In the genomic region with DNA sequence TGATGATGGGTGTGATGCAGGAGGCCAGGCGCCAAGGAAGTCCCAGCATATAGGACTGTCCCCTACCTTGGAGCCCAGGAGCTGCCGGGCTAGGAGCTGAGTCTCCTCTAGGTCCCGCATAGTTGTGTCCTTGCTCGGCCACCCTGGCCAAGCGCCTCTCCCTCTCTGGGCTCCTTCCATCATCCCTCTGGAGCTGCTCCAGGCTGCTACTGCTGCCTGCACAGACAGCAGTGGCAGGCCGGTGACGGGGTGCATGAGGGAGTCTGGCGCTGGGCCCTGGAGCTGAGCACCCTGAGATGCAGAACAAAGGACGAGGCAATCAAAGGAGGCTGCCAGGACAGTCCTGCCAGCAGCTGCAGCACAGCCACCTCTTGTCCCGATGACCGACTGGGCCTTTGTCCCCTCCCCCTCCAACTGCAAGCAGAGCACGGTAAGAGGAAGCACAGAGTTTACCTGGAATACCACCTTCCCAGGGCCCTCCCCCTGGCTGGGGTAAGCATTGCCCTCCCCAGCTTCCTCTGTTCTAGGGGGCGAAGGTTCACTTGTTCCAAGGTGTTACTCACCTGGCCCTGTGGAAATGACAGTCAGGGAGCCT, we compare ENCODE assay signal across 25 cellular contexts. TPM values are rescaled to one million over a fixed set of nuclear protein-coding genes. Genes with fewer than 3 reads are reported as not detected.
DNase-seq lines count a peak whose midpoint lies in the region; ATAC-seq and TF ChIP-seq lines count a peak whose summit lies in the region.
"Had no signal": no experiment of that assay in that cellular context is flagged by ENCODE, and none has a peak within 500 bp of the region (broad histone marks: within the 10 kb centered on the region; RNA-seq: fewer than 3 reads in every experiment).

No MANE protein-coding gene starts in this region.

- H3K4me1 ChIP-seq in heart right ventricle (peaks cover 4 to 34% (median 17%) of the 10 kb centered on the region in 9 donors), OCI-LY7 (ENCODE audit: insufficient read depth, low read length, poor library complexity, severe bottlenecking) (peaks cover 100% of the 10 kb centered on the region)
- H3K4me1 ChIP-seq: sigmoid colon, thyroid gland had no signal

- H3K9me3 Mint-ChIP-seq in stimulated activated naive B cell treated with anti-CD40 and anti-IgM and Interleukin-4, amounts not matched to agents 10 μg/mL and 1 μg/mL and 100 μg/mL, for 72 hours = no peaks in the 10 kb centered on the region
- H3K9me3 Mint-ChIP-seq: memory B cell; T-helper 1 cell treated with Interleukin-12 subunit alpha and Interleukin-12 subunit beta and Interleukin-4 antibody, amounts not matched to agents 30 μg/mL and 1 μg/mL, for 36 hours had no signal

- peaks cover 0 to 41% (median 28%) of the 10 kb centered on the region in 7 donors for H3K27me3 ChIP-seq in heart right ventricle
- H3K27me3 ChIP-seq: pancreas, thyroid gland had no signal

- no peaks in the 10 kb centered on the region for H3K9me3 ChIP-seq in heart right ventricle
- no peaks in the 10 kb centered on the region for H3K9me3 ChIP-seq in OCI-LY7 (ENCODE audit: low read length)
- H3K9me3 ChIP-seq: pancreas, sigmoid colon, thyroid gland had no signal

- peak overlapping the region; percentile 94 for H3K27ac Mint-ChIP-seq in stimulated activated naive B cell treated with anti-CD40 and anti-IgM and Interleukin-4, amounts not matched to agents 10 μg/mL and 1 μg/mL and 100 μg/mL, for 72 hours
- H3K27ac Mint-ChIP-seq: memory B cell; T-helper 1 cell treated with Interleukin-12 subunit alpha and Interleukin-12 subunit beta and Interleukin-4 antibody, amounts not matched to agents 30 μg/mL and 1 μg/mL, for 36 hours had no signal

- ATAC-seq in left cardiac atrium (no peak), heart right ventricle (no peak), HG03025 (IDR thresholded peaks at IDR 0.05; ENCODE audit: low FRiP score, unreplicated experiment) (no peak), GM21576 (IDR thresholded peaks at IDR 0.05; ENCODE audit: unreplicated experiment) (no peak)
- no peak for ATAC-seq in stimulated activated naive B cell treated with anti-CD40 and anti-IgM and Interleukin-4, amounts not matched to agents 10 μg/mL and 1 μg/mL and 100 μg/mL, for 72 hours (replicated peaks)
- ATAC-seq: PC-3 had no signal

- peaks cover 29 to 73% of the 10 kb centered on the region in 2 donors for H3K4me1 Mint-ChIP-seq in stimulated activated naive B cell treated with anti-CD40 and anti-IgM and Interleukin-4, amounts not matched to agents 10 μg/mL and 1 μg/mL and 100 μg/mL, for 72 hours

- POLR2A ChIA-PET in OCI-LY7 (lab: Charles Lee) = interaction anchor here (0.7 to 18.1 kb wide), 2 partner anchors 11 to 105 kb away, joined by 3 to 235 read pairs; a partner anchor contains a TSS

- no peaks in the 10 kb centered on the region for H3K9me2 ChIP-seq in OCI-LY7 (ENCODE audit: insufficient read depth, low read length)

- TF ChIP-seq CTCF in heart right ventricle (IDR thresholded peaks at IDR 0.05) (no peak), OCI-LY7 (conservative IDR thresholded peaks at IDR 0.05; ENCODE audit: low read length) (no peak)

- H3K79me2 ChIP-seq in OCI-LY7 (ENCODE audit: insufficient read depth, low read depth, low read length) = peaks cover 100% of the 10 kb centered on the region

- DNase-seq in left cardiac atrium = peak; percentile 8
- no peak for DNase-seq in heart right ventricle
- DNase-seq in OCI-LY7 (ENCODE audit: low spot score) = no peak
- DNase-seq in head of caudate nucleus = peak in 33 of 42 donors; percentile 15 to 74 (median 45)
- DNase-seq in stimulated activated naive B cell treated with anti-CD40 and anti-IgM and Interleukin-4, amounts not matched to agents 10 μg/mL and 1 μg/mL and 100 μg/mL, for 72 hours = no peak
- DNase-seq in stimulated activated CD4-positive, alpha-beta T cell treated with anti-CD3 and anti-CD28 coated beads, Interleukin-12 subunit alpha, Interleukin-12 subunit beta, amount 100 ng/mL, for 4 hours = no peak
- DNase-seq: activated CD4-positive, alpha-beta T cell treated with anti-CD3 and anti-CD28 coated beads, Interleukin-2, amount 50 U/mL, for 48 hours; activated naive CD4-positive, alpha-beta T cell treated with Interleukin-2 at 50 U/mL for 16 hours; activated T-cell treated with anti-CD3 and anti-CD28 coated beads for 4 hours; amniotic stem cell; foreskin melanocyte; kidney; NCI-H1417 treated with DMSO at 0.1 percent for 48 hours; NCI-H526 treated with DMSO at 0.1 percent for 48 hours; PC-3; SHP77 treated with DMSO at 0.1 percent for 48 hours; sigmoid colon; stimulated activated naive CD4-positive, alpha-beta T cell treated with Interleukin-2 at 50 U/mL for 16 hours; thyroid gland had no signal

- 62 to 63% methylated on average over 13 of the region's 13 CpGs for WGBS in heart right ventricle, 2 donors

- peaks cover 17% of the 10 kb centered on the region for H4K20me1 ChIP-seq in OCI-LY7 (ENCODE audit: insufficient read depth, low read length)

- CTCF ChIA-PET in OCI-LY7 (lab: Charles Lee; ENCODE audit: unreplicated experiment) = interaction anchor here (0.7 to 1.0 kb wide), 2 partner anchors 37 to 70 kb away, joined by 3 read pairs; no protein-coding TSS in a partner anchor

- BruUV-seq in OCI-LY7 (replicated peaks; lab: Mats Ljungman, UMichigan) = no TSS peak

- H3K27ac ChIP-seq in heart right ventricle (no peak overlapping the region), OCI-LY7 (ENCODE audit: low read depth, low read length, poor library complexity, severe bottlenecking) (peak overlapping the region; percentile 97)
- H3K27ac ChIP-seq: pancreas, sigmoid colon, thyroid gland had no signal

- peaks cover 56 to 62% of the 10 kb centered on the region in 2 donors for H3K36me3 Mint-ChIP-seq in stimulated activated naive B cell treated with anti-CD40 and anti-IgM and Interleukin-4, amounts not matched to agents 10 μg/mL and 1 μg/mL and 100 μg/mL, for 72 hours
- H3K36me3 Mint-ChIP-seq: memory B cell had no signal

- H3K4me3 Mint-ChIP-seq in stimulated activated naive B cell treated with anti-CD40 and anti-IgM and Interleukin-4, amounts not matched to agents 10 μg/mL and 1 μg/mL and 100 μg/mL, for 72 hours = peak overlapping the region in 1 of 2 donors; percentile 46
- H3K4me3 Mint-ChIP-seq: memory B cell; T-helper 1 cell treated with Interleukin-12 subunit alpha and Interleukin-12 subunit beta and Interleukin-4 antibody, amounts not matched to agents 30 μg/mL and 1 μg/mL, for 36 hours had no signal

- H3K36me3 ChIP-seq in heart right ventricle (no peaks in the 10 kb centered on the region), OCI-LY7 (ENCODE audit: insufficient read depth, low read length) (peaks cover 100% of the 10 kb centered on the region)
- H3K36me3 ChIP-seq: pancreas, sigmoid colon, thyroid gland had no signal

- intact Hi-C loops in left cardiac atrium (cut with DNase I) = no loop called here
- intact Hi-C loops in heart right ventricle (cut with DNase I) = no loop called here
- intact Hi-C loops in OCI-LY7 (cut with micrococcal nuclease; ENCODE audit: unreplicated experiment) = no loop called here
- intact Hi-C loops in head of caudate nucleus (cut with DNase I) = no loop called here

- no peak overlapping the region for H3K4me3 ChIP-seq in heart right ventricle
- peak overlapping the region; percentile 11 for H3K4me3 ChIP-seq in OCI-LY7 (ENCODE audit: low read depth, low read length, poor library complexity, severe bottlenecking)
- H3K4me3 ChIP-seq: pancreas, sigmoid colon, thyroid gland had no signal

- H3K4me2 ChIP-seq in OCI-LY7 (ENCODE audit: low read length) = peak overlapping the region; percentile 94

- H3K27me3 Mint-ChIP-seq in stimulated activated naive B cell treated with anti-CD40 and anti-IgM and Interleukin-4, amounts not matched to agents 10 μg/mL and 1 μg/mL and 100 μg/mL, for 72 hours = no peaks in the 10 kb centered on the region
- H3K27me3 Mint-ChIP-seq: memory B cell had no signal

- H2AFZ ChIP-seq in OCI-LY7 (ENCODE audit: low read length) = no peak overlapping the region

RNA-seq across cellular contexts. Expression of a gene that starts 10.4 kb away (rescaled TPM):
- 1 to 10 TPM; 6.3 to 9.8 TPM for total RNA-seq in left cardiac atrium
- total RNA-seq in heart right ventricle = 1 to 10 TPM in 9 of 10 donors, under 1 TPM in 1; 0.94 to 6.4 (median 1.8) TPM
- polyA plus RNA-seq in heart right ventricle = 1 to 10 TPM; 1.0 to 1.1 TPM
- total RNA-seq in OCI-LY7 (2014; rRNA removed; shearing (Covaris generic)) = 263 and 293 TPM in 2 replicates
- 510 and 535 TPM in 2 replicates for total RNA-seq in OCI-LY7 (2022)
- total RNA-seq: epithelial cell of proximal tubule, PC-3 had no signal

Comparison
In these comparisons a context has a peak if more than half of its experiments do, and no peak if none do; other contexts are left out.
1. DNase-seq: peak in left cardiac atrium (single experiment) and head of caudate nucleus (33 of 42); none in heart right ventricle (0 of 2), OCI-LY7 (single experiment), stimulated activated naive B cell treated with anti-CD40 and anti-IgM and Interleukin-4, amounts not matched to agents 10 μg/mL and 1 μg/mL and 100 μg/mL, for 72 hours (single experiment) and stimulated activated CD4-positive, alpha-beta T cell treated with anti-CD3 and anti-CD28 coated beads, Interleukin-12 subunit alpha, Interleukin-12 subunit beta, amount 100 ng/mL, for 4 hours (single experiment).
2. RNA of a gene that starts 10.4 kb away (total RNA-seq): 263 to 535 TPM in OCI-LY7; 6.3 to 9.8 TPM in left cardiac atrium and 0.94 to 6.4 TPM in heart right ventricle; every median in the first group is over 10 times any median in the second.